In the genomic region with DNA sequence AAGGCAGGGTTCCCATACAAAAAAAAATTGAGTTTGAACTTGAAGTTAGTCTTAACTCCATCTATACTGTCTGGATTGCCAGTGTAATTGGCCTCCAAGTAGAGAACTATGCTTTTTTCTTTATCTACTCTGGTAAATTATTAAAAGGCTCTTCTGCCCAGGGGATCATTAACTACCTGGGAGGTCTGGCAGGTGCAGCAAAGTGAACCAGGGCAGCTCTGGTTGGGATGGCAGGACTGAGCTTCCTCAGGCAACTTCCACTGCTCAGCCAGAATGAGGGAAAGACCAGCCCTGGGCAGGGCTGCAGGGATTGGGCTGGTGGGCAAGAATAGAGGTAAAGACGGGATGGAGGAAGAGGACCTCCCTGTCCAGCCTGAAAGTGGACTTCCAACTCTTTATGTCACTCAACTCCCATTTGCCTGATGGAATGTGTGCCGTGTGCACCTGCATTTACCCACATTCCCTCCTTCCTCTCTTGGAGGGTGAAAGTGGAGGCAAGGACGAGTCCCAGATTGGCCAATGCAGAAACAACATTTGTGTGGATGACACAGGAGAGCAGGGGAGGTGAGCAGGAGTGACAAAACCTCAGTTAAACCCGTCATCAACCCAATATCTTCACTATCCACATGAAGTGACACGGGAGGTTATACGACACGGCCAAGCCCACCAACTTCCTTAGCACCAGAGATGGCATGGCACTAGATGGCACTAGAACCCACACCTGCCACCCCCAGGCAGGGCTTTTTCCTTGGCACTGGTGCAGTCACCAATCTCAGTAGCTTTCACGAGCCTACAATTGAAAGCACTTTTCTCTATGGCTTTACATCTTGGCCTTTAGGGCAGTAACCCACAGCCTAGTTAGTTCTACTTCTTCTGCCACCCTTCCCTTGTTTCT, we compare ENCODE assay signal across 1 cellular context.
TF ChIP-seq lines count a peak whose summit lies in the region.

No MANE protein-coding gene starts in this region.

TF ChIP-seq in GM23338, 12 proteins besides CTCF, POLR2A, EP300 and RAD21 (continued from another document):
- TF ChIP-seq ZNF462 (CRISPR knock-in tag; IDR thresholded peaks at IDR 0.05) = no peak
- TF ChIP-seq ZNF331 (CRISPR knock-in tag; IDR thresholded peaks at IDR 0.05; ENCODE audit: low read depth) = no peak
- TF ChIP-seq, protein P1, sequence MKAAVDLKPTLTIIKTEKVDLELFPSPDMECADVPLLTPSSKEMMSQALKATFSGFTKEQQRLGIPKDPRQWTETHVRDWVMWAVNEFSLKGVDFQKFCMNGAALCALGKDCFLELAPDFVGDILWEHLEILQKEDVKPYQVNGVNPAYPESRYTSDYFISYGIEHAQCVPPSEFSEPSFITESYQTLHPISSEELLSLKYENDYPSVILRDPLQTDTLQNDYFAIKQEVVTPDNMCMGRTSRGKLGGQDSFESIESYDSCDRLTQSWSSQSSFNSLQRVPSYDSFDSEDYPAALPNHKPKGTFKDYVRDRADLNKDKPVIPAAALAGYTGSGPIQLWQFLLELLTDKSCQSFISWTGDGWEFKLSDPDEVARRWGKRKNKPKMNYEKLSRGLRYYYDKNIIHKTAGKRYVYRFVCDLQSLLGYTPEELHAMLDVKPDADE (IDR thresholded peaks at IDR 0.05) = no peak
- no peak for TF ChIP-seq NANOG (IDR thresholded peaks at IDR 0.05; ENCODE audit: borderline replicate concordance)
- no peak for TF ChIP-seq REST (IDR thresholded peaks at IDR 0.05; ENCODE audit: unreplicated experiment)
- TF ChIP-seq ZNF114 (CRISPR knock-in tag; IDR thresholded peaks at IDR 0.05) = no peak
- no peak for TF ChIP-seq STAT1 (IDR thresholded peaks at IDR 0.05; ENCODE audit: unreplicated experiment)
- no peak for TF ChIP-seq CREB1 (CRISPR knock-in tag; IDR thresholded peaks at IDR 0.05; ENCODE audit: low read depth)
